ENCODE assay signal across 25 cellular contexts in the genomic region with DNA sequence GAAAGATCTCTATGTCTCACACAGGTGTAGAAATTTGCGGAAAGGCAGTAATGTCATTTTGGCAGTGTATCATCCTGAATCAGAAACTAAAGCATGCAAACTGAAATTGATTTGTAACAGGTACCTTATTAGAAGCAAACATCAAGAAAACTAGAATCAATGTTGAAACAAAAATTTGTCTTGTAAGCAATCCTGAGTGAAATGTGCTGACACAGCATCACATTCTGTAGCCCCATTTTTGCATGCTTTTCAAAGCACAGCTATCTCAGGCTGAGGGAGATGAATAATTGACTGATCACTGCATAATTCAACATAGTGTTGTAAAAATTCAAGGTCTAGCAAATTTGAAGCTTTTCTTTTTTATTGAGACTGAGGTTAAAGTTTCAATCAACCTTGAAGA.
A peak's percentile ranks its signal among the peaks of the same experiment; 100 is the strongest.
DNase-seq lines count a peak whose midpoint lies in the region; ATAC-seq, FAIRE-seq and TF ChIP-seq lines count a peak whose summit lies in the region.
"Had no signal": no experiment of that assay in that cellular context is flagged by ENCODE, and none has a peak within 500 bp of the region (broad histone marks: within the 10 kb centered on the region; RNA-seq: fewer than 3 reads in every experiment).

No MANE protein-coding gene starts in this region.

- intact Hi-C loops in HepG2 (cut with micrococcal nuclease; ENCODE audit: unreplicated experiment), result no loop called here
- intact Hi-C loops in right lobe of liver (cut with DNase I), result no loop called here
- intact Hi-C loops in K562 (cut with micrococcal nuclease), result no loop called here
- intact Hi-C loops in endothelial cell of umbilical vein (cut with micrococcal nuclease), result no loop called here

- no peak overlapping the region for H3K27ac ChIP-seq in HepG2 (ENCODE audit: extremely low read length, insufficient read depth, low read length)
- no peak overlapping the region for H3K27ac ChIP-seq in right lobe of liver
- H3K27ac ChIP-seq in K562 (ENCODE audit: extremely low read depth, low read depth, low read length), result no peak overlapping the region
- H3K27ac ChIP-seq in endothelial cell of umbilical vein (ENCODE audit: insufficient read depth, low read depth, low read length), result no peak overlapping the region
- H3K27ac ChIP-seq: 22Rv1, BLaER1 had no signal

- 100% methylated on average over 1 of the region's 1 CpG for WGBS in HepG2 (ENCODE audit: low lambda C conversion rate)
- 88% methylated on average over 1 of the region's 1 CpG for WGBS in right lobe of liver (ENCODE audit: insufficient coverage, low coverage, low lambda C conversion rate, missing lambda C conversion rate)
- no CpG with 5 or more reads among the region's 1 CpG for WGBS in K562 (ENCODE audit: insufficient coverage, low coverage, missing lambda C conversion rate)

- H2AFZ ChIP-seq in HepG2 (ENCODE audit: low read length), result no peak overlapping the region
- H2AFZ ChIP-seq in K562 (ENCODE audit: low read depth, low read length), result no peak overlapping the region
- H2AFZ ChIP-seq in endothelial cell of umbilical vein (ENCODE audit: low read depth, low read length), result no peak overlapping the region

- H4K20me1 ChIP-seq in HepG2 (ENCODE audit: insufficient read depth, low read length) (no peaks in the 10 kb centered on the region), K562 (replicated peaks; ENCODE audit: control insufficient read depth, insufficient read depth, low read length) (no peaks in the 10 kb centered on the region), endothelial cell of umbilical vein (replicated peaks; ENCODE audit: control insufficient read depth, extremely low read depth, insufficient read depth, low read length) (no peaks in the 10 kb centered on the region)
- H4K20me1 ChIP-seq: BLaER1 had no signal

- POLR2A ChIA-PET in HepG2 (lab: Yijun Ruan, JAX) (no interaction called here), K562 (lab: Yijun Ruan, JAX) (no interaction called here), endothelial cell of umbilical vein (lab: Charles Lee) (no interaction called here)

- ATAC-seq in HepG2 (no peak), right lobe of liver (no peak), K562 (no peak), GM21576 (IDR thresholded peaks at IDR 0.05; ENCODE audit: unreplicated experiment) (no peak)
- ATAC-seq: GM12878 had no signal

- no peak overlapping the region for H3K4me3 ChIP-seq in HepG2 (replicated peaks in 1 of 3; ENCODE audit: insufficient read depth in 1 of 3, low read depth in 2 of 3, low read length in 3 of 3)
- H3K4me3 ChIP-seq in right lobe of liver, result no peak overlapping the region
- no peak overlapping the region for H3K4me3 ChIP-seq in K562
- no peak overlapping the region for H3K4me3 ChIP-seq in endothelial cell of umbilical vein (replicated peaks in 1 of 3; ENCODE audit: insufficient read depth in 1 of 3, low read depth in 1 of 3, low read length in 3 of 3)
- H3K4me3 ChIP-seq: BLaER1, GM12878 had no signal

- H3K9me3 ChIP-seq in HepG2 (ENCODE audit: low read length) (no peaks in the 10 kb centered on the region), right lobe of liver (no peaks in the 10 kb centered on the region), K562 (replicated peaks; ENCODE audit: control insufficient read depth, insufficient read depth, low read depth, low read length) (0 out of 2 replicates have a peak, but pooled peaks cover 2% of the 10 kb centered on the region), endothelial cell of umbilical vein (replicated peaks; ENCODE audit: control insufficient read depth, insufficient read depth, low read length) (no peaks in the 10 kb centered on the region)
- H3K9me3 ChIP-seq: BE2C, BLaER1 had no signal

- H3K27me3 ChIP-seq in HepG2 (ENCODE audit: control insufficient read depth in 1 of 2, insufficient read depth in 2 of 2, low read length in 2 of 2) (no peaks in the 10 kb centered on the region; a peak in 1 of 5 replicates), right lobe of liver (no peaks in the 10 kb centered on the region), K562 (ENCODE audit: control insufficient read depth in 2 of 2, insufficient read depth in 2 of 2, low read length in 2 of 2) (no peaks in the 10 kb centered on the region), endothelial cell of umbilical vein (ENCODE audit: control insufficient read depth in 2 of 2, insufficient read depth in 2 of 2, low read length in 2 of 2) (no peaks in the 10 kb centered on the region)
- H3K27me3 ChIP-seq: BE2C, BLaER1 had no signal

- no peak for TF ChIP-seq EP300 in HepG2 (IDR thresholded peaks at IDR 0.05; ENCODE audit: low read depth in 2 of 2, low read length in 2 of 2)
- no peak for TF ChIP-seq EP300 in HepG2 (CRISPR knock-in tag; IDR thresholded peaks at IDR 0.05; ENCODE audit: borderline replicate concordance)
- no peak for TF ChIP-seq EP300 in K562 (IDR thresholded peaks at IDR 0.05; ENCODE audit: low read length)

- TF ChIP-seq CTCF in HepG2 (CRISPR knock-in tag; IDR thresholded peaks at IDR 0.05) (no peak), right lobe of liver (IDR thresholded peaks at IDR 0.05) (no peak), K562 (IDR thresholded peaks at IDR 0.05 in 2 of 3, conservative IDR thresholded peaks at IDR 0.05 in 1 of 3; ENCODE audit: insufficient read depth in 2 of 3, low read depth in 1 of 3, low read length in 3 of 3) (no peak), endothelial cell of umbilical vein (IDR thresholded peaks at IDR 0.05; ENCODE audit: extremely low read depth in 1 of 2, insufficient read depth in 1 of 2, low read depth in 1 of 2, low read length in 2 of 2) (no peak)

- CTCF ChIA-PET in HepG2 (lab: Yijun Ruan, JAX; ENCODE audit: low intra/inter-chr PET ratio, low total read pairs) (no interaction called here), K562 (lab: Yijun Ruan, JAX; ENCODE audit: low intra/inter-chr PET ratio) (no interaction called here), endothelial cell of umbilical vein (lab: Charles Lee) (interaction anchor here (0.8 to 2.3 kb wide), 3 partner anchors 10 to 551 kb away, joined by 3 to 7 read pairs (median 3); no protein-coding TSS in a partner anchor)

- FAIRE-seq in HepG2 (lab: Jason Lieb, UNC) (no peak), K562 (lab: Jason Lieb, UNC) (no peak), endothelial cell of umbilical vein (lab: Jason Lieb, UNC) (peak; percentile 15)
- FAIRE-seq: GM12878, GM12892, GM18507 had no signal

- H3K9ac ChIP-seq in HepG2 (ENCODE audit: insufficient read depth, low read depth, low read length) (no peak overlapping the region), K562 (ENCODE audit: insufficient read depth in 1 of 2, low read depth in 2 of 2, low read length in 2 of 2) (no peak overlapping the region), endothelial cell of umbilical vein (replicated peaks; ENCODE audit: extremely low read depth, insufficient read depth, low read length) (no peak overlapping the region)
- H3K9ac ChIP-seq: BLaER1 had no signal

- TF ChIP-seq POLR2A in HepG2 (IDR thresholded peaks at IDR 0.05; ENCODE audit: insufficient read depth in 1 of 2, low read depth in 2 of 2, low read length in 2 of 2) (no peak), right lobe of liver (IDR thresholded peaks at IDR 0.05) (no peak), K562 (conservative IDR thresholded peaks at IDR 0.05) (no peak), endothelial cell of umbilical vein (IDR thresholded peaks at IDR 0.05; ENCODE audit: low read depth, low read length) (no peak)

- H3K4me2 ChIP-seq in HepG2 (ENCODE audit: low read depth, low read length), result no peak overlapping the region
- H3K4me2 ChIP-seq in K562 (ENCODE audit: insufficient read depth, low read length), result no peak overlapping the region
- no peak overlapping the region for H3K4me2 ChIP-seq in endothelial cell of umbilical vein (ENCODE audit: insufficient read depth, low read length)
- H3K4me2 ChIP-seq: BLaER1 had no signal

- TF ChIP-seq RAD21 in HepG2 (CRISPR knock-in tag; IDR thresholded peaks at IDR 0.05) (no peak), K562 (CRISPR knock-in tag; conservative IDR thresholded peaks at IDR 0.05 in 1 of 2, IDR thresholded peaks at IDR 0.05 in 1 of 2) (no peak)

- H3K4me1 ChIP-seq in HepG2 (ENCODE audit: insufficient read depth, low read length) (no peaks in the 10 kb centered on the region), right lobe of liver (no peaks in the 10 kb centered on the region), K562 (replicated peaks in 1 of 2; ENCODE audit: control insufficient read depth in 2 of 2, insufficient read depth in 2 of 2, low read length in 2 of 2) (no peaks in the 10 kb centered on the region), endothelial cell of umbilical vein (ENCODE audit: control insufficient read depth, extremely low read depth, insufficient read depth, low read length) (no peaks in the 10 kb centered on the region)
- H3K4me1 ChIP-seq: BE2C, BLaER1 had no signal

- DNase-seq in HepG2 (ENCODE audit: low spot score), result no peak
- no peak for DNase-seq in right lobe of liver
- DNase-seq in K562 (ENCODE audit: extremely low read depth in 1 of 4, low spot score in 3 of 4), result no peak
- no peak for DNase-seq in endothelial cell of umbilical vein (ENCODE audit: low read depth, low spot score)
- no peak for DNase-seq in mesenteric fat pad (ENCODE audit: low spot score)
- DNase-seq: ACHN; BE2C; C1 segment of cervical spinal cord; CD4-positive, alpha-beta memory T cell; CD4-positive, CD25-positive, alpha-beta regulatory T cell; CD8-positive, alpha-beta memory T cell; COR-L47; DMS 273 treated with DMSO at 0.1 percent for 48 hours; DMS153; DMS53; DMS79; DND-41; EL; GDM1 had no signal

- dilution Hi-C loops in endothelial cell of umbilical vein (cut with MboI; ENCODE audit: extremely low pct_ligation_motif_present, low sequenced_read_pairs), result no loop called here

- no peaks in the 10 kb centered on the region for H3K79me2 ChIP-seq in HepG2 (ENCODE audit: insufficient read depth, low read length)
- no peaks in the 10 kb centered on the region for H3K79me2 ChIP-seq in K562 (ENCODE audit: control insufficient read depth, insufficient read depth, low read length)
- H3K79me2 ChIP-seq in endothelial cell of umbilical vein (ENCODE audit: control insufficient read depth, insufficient read depth, low read length), result no peaks in the 10 kb centered on the region

- H3K36me3 ChIP-seq in HepG2 (replicated peaks in 1 of 2; ENCODE audit: control insufficient read depth in 1 of 2, insufficient read depth in 2 of 2, low read length in 2 of 2) (no peaks in the 10 kb centered on the region), right lobe of liver (no peaks in the 10 kb centered on the region), K562 (ENCODE audit: control insufficient read depth, insufficient read depth, low read length) (no peaks in the 10 kb centered on the region), endothelial cell of umbilical vein (ENCODE audit: control insufficient read depth in 2 of 2, extremely low read depth in 1 of 2, insufficient read depth in 2 of 2, low read length in 2 of 2) (no peaks in the 10 kb centered on the region)
- H3K36me3 ChIP-seq: BE2C, BLaER1 had no signal

- no peaks in the 10 kb centered on the region for H3K9me1 ChIP-seq in K562 (ENCODE audit: control insufficient read depth, insufficient read depth, low read length)
- no peaks in the 10 kb centered on the region for H3K9me1 ChIP-seq in endothelial cell of umbilical vein (replicated peaks; ENCODE audit: control insufficient read depth, extremely low read depth, insufficient read depth, low read length)

- no TSS peak for BruUV-seq in HepG2 (replicated peaks; lab: Mats Ljungman, UMichigan)
- BruUV-seq in K562 (replicated peaks; lab: Mats Ljungman, UMichigan), result no TSS peak
- no TSS peak for BruUV-seq in endothelial cell of umbilical vein (replicated peaks; lab: Mats Ljungman, UMichigan)

- in situ Hi-C loops in HepG2 (cut with HindIII; ENCODE audit: extremely low pct_ligation_motif_present, low pct_unique_long_range_greater_than_20kb), result no loop called here
- in situ Hi-C loops in K562 (cut with MboI), result no loop called here

Comparison
In these comparisons a context has a peak if more than half of its experiments do, and no peak if none do; other contexts are left out.
1. Of the 241 proteins assayed by ChIP-seq in both HepG2 and K562: peak only in HepG2: none; only in K562: MAFG; in both: MAFF and MAFK; in neither: 238.